Comparison of ENCODE assay signal across 1 cellular context in the genomic region with DNA sequence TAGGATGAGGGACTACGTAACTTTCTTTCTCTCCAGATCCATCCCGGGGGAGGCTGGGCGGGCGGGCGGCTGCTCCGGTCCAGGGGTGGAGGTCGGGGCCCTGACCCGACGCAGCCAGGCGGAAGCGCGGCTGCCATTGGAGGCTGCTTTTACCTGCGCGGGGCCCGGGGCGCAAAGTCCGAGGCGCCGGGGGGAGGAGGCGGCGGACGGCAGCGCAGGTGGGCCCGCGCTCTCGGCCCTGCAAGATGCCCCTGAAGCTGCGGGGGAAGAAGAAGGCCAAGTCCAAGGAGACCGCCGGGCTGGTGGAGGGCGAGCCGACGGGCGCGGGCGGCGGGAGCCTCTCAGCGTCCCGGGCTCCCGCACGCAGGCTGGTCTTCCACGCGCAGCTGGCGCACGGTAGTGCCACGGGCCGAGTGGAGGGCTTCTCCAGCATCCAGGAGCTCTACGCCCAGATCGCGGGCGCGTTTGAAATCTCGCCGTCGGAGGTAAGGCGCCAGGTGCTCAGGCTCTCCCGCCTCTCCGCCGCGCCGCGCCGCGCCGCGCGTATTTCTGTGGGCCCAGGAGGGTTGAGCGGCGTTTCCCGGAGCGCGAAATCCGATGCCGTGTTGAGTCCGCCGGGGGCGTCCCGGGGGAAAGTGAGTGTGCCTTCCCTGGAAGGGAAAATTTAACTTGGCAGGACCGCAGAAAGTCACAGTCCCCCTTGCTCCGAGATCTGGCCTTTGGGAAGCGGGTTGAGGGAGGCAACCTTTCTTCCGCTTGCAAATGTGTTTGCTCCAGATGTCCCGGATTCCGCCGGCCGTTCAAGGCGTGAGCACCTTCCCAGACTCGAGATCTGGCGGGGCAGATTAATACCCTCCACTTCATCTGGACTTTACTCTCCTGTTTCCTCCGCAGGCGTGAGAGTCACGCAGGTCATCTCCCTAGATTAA.
TF ChIP-seq lines count a peak whose summit lies in the region.

A gene with protein sequence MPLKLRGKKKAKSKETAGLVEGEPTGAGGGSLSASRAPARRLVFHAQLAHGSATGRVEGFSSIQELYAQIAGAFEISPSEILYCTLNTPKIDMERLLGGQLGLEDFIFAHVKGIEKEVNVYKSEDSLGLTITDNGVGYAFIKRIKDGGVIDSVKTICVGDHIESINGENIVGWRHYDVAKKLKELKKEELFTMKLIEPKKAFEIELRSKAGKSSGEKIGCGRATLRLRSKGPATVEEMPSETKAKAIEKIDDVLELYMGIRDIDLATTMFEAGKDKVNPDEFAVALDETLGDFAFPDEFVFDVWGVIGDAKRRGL (plus strand): TSS at position 117 of the 929 bp plus-strand sequence. CDS start 129 bp downstream, at position 246.

TF ChIP-seq in HepG2, 621 proteins besides CTCF, POLR2A, EP300 and RAD21 (continued from another document and continues in another):
- TF ChIP-seq, protein P1, sequence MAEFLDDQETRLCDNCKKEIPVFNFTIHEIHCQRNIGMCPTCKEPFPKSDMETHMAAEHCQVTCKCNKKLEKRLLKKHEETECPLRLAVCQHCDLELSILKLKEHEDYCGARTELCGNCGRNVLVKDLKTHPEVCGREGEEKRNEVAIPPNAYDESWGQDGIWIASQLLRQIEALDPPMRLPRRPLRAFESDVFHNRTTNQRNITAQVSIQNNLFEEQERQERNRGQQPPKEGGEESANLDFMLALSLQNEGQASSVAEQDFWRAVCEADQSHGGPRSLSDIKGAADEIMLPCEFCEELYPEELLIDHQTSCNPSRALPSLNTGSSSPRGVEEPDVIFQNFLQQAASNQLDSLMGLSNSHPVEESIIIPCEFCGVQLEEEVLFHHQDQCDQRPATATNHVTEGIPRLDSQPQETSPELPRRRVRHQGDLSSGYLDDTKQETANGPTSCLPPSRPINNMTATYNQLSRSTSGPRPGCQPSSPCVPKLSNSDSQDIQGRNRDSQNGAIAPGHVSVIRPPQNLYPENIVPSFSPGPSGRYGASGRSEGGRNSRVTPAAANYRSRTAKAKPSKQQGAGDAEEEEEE (CRISPR knock-in tag; IDR thresholded peaks at IDR 0.05; ENCODE audit: borderline replicate concordance) = no peak
- TF ChIP-seq ZNF296 (CRISPR knock-in tag; conservative IDR thresholded peaks at IDR 0.05) = no peak
- no peak for TF ChIP-seq SNRNP70 (IDR thresholded peaks at IDR 0.05; ENCODE audit: low read depth, low read length)
- no peak for TF ChIP-seq ZNF235 (CRISPR knock-in tag; IDR thresholded peaks at IDR 0.05; ENCODE audit: borderline replicate concordance)
- TF ChIP-seq ONECUT2 (CRISPR knock-in tag; IDR thresholded peaks at IDR 0.05) = no peak
- no peak for TF ChIP-seq TEAD2 (CRISPR knock-in tag; IDR thresholded peaks at IDR 0.05)
- TF ChIP-seq ZNF782 (CRISPR knock-in tag; IDR thresholded peaks at IDR 0.05; ENCODE audit: borderline replicate concordance) = peak; percentile 72; the same call in 1 of the 2 replicates
- TF ChIP-seq TBP (CRISPR knock-in tag; IDR thresholded peaks at IDR 0.05) = no peak
- TF ChIP-seq IRX3 (CRISPR knock-in tag; IDR thresholded peaks at IDR 0.05; ENCODE audit: borderline replicate concordance, low read depth) = no peak
- no peak for TF ChIP-seq TCF12 (IDR thresholded peaks at IDR 0.05)
- TF ChIP-seq TCF12 (CRISPR knock-in tag; IDR thresholded peaks at IDR 0.05) = no peak
- no peak for TF ChIP-seq ZNF12 (CRISPR knock-in tag; IDR thresholded peaks at IDR 0.05)
- TF ChIP-seq ZNF670 (CRISPR knock-in tag; IDR thresholded peaks at IDR 0.05; ENCODE audit: borderline replicate concordance) = no peak
- peak; percentile 59; the same call in 1 of the 2 replicates for TF ChIP-seq ERF (CRISPR knock-in tag; IDR thresholded peaks at IDR 0.05)
- no peak for TF ChIP-seq MLLT10 (CRISPR knock-in tag; IDR thresholded peaks at IDR 0.05)
- TF ChIP-seq, protein P2, sequence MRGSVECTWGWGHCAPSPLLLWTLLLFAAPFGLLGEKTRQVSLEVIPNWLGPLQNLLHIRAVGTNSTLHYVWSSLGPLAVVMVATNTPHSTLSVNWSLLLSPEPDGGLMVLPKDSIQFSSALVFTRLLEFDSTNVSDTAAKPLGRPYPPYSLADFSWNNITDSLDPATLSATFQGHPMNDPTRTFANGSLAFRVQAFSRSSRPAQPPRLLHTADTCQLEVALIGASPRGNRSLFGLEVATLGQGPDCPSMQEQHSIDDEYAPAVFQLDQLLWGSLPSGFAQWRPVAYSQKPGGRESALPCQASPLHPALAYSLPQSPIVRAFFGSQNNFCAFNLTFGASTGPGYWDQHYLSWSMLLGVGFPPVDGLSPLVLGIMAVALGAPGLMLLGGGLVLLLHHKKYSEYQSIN (CRISPR knock-in tag; IDR thresholded peaks at IDR 0.05; ENCODE audit: borderline replicate concordance) = no peak
- TF ChIP-seq HOXA5 (CRISPR knock-in tag; IDR thresholded peaks at IDR 0.05) = peak; percentile 28; the same call in 1 of the 2 replicates
- no peak for TF ChIP-seq ZSCAN31 (CRISPR knock-in tag; IDR thresholded peaks at IDR 0.05; ENCODE audit: low read depth)
- TF ChIP-seq HHEX (CRISPR knock-in tag; IDR thresholded peaks at IDR 0.05) = no peak
- TF ChIP-seq, protein P3, sequence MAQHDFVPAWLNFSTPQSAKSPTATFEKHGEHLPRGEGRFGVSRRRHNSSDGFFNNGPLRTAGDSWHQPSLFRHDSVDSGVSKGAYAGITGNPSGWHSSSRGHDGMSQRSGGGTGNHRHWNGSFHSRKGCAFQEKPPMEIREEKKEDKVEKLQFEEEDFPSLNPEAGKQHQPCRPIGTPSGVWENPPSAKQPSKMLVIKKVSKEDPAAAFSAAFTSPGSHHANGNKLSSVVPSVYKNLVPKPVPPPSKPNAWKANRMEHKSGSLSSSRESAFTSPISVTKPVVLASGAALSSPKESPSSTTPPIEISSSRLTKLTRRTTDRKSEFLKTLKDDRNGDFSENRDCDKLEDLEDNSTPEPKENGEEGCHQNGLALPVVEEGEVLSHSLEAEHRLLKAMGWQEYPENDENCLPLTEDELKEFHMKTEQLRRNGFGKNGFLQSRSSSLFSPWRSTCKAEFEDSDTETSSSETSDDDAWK (CRISPR knock-in tag; IDR thresholded peaks at IDR 0.05) = no peak
- peak; percentile 94 for TF ChIP-seq ZNF777 (CRISPR knock-in tag; IDR thresholded peaks at IDR 0.05)
- TF ChIP-seq NFATC3 (CRISPR knock-in tag; IDR thresholded peaks at IDR 0.05) = no peak
- TF ChIP-seq, protein P4, sequence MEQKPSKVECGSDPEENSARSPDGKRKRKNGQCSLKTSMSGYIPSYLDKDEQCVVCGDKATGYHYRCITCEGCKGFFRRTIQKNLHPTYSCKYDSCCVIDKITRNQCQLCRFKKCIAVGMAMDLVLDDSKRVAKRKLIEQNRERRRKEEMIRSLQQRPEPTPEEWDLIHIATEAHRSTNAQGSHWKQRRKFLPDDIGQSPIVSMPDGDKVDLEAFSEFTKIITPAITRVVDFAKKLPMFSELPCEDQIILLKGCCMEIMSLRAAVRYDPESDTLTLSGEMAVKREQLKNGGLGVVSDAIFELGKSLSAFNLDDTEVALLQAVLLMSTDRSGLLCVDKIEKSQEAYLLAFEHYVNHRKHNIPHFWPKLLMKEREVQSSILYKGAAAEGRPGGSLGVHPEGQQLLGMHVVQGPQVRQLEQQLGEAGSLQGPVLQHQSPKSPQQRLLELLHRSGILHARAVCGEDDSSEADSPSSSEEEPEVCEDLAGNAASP (CRISPR knock-in tag; IDR thresholded peaks at IDR 0.05; ENCODE audit: borderline replicate concordance) = peak; percentile 64
- TF ChIP-seq ZNF883 (CRISPR knock-in tag; IDR thresholded peaks at IDR 0.05; ENCODE audit: not compliant biosample characterization) = peak; percentile 85
- TF ChIP-seq, protein P5, sequence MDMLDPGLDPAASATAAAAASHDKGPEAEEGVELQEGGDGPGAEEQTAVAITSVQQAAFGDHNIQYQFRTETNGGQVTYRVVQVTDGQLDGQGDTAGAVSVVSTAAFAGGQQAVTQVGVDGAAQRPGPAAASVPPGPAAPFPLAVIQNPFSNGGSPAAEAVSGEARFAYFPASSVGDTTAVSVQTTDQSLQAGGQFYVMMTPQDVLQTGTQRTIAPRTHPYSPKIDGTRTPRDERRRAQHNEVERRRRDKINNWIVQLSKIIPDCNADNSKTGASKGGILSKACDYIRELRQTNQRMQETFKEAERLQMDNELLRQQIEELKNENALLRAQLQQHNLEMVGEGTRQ (IDR thresholded peaks at IDR 0.05; ENCODE audit: low read depth, low read length) = no peak
- TF ChIP-seq, protein P5 (CRISPR knock-in tag; IDR thresholded peaks at IDR 0.05; ENCODE audit: borderline replicate concordance) = no peak
- TF ChIP-seq IKZF1 (IDR thresholded peaks at IDR 0.05) = no peak
- peak; percentile 66 for TF ChIP-seq KAT8 (CRISPR knock-in tag; IDR thresholded peaks at IDR 0.05)
- no peak for TF ChIP-seq PLRG1 (conservative IDR thresholded peaks at IDR 0.05)
- TF ChIP-seq IKZF4 (CRISPR knock-in tag; IDR thresholded peaks at IDR 0.05; ENCODE audit: borderline replicate concordance, low read depth, not compliant biosample characterization) = no peak
- peak; percentile 59 for TF ChIP-seq BCL6 (CRISPR knock-in tag; IDR thresholded peaks at IDR 0.05)
- TF ChIP-seq, protein P6, sequence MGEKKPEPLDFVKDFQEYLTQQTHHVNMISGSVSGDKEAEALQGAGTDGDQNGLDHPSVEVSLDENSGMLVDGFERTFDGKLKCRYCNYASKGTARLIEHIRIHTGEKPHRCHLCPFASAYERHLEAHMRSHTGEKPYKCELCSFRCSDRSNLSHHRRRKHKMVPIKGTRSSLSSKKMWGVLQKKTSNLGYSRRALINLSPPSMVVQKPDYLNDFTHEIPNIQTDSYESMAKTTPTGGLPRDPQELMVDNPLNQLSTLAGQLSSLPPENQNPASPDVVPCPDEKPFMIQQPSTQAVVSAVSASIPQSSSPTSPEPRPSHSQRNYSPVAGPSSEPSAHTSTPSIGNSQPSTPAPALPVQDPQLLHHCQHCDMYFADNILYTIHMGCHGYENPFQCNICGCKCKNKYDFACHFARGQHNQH (CRISPR knock-in tag; IDR thresholded peaks at IDR 0.05) = no peak; the same call in 1 of the 2 replicates
- TF ChIP-seq ZNF143 (CRISPR knock-in tag; IDR thresholded peaks at IDR 0.05) = no peak
- TF ChIP-seq EZH2 (conservative IDR thresholded peaks at IDR 0.05; ENCODE audit: low read depth, low read length) = no peak
- TF ChIP-seq MTA3 (CRISPR knock-in tag; IDR thresholded peaks at IDR 0.05) = no peak
- TF ChIP-seq, protein P7, sequence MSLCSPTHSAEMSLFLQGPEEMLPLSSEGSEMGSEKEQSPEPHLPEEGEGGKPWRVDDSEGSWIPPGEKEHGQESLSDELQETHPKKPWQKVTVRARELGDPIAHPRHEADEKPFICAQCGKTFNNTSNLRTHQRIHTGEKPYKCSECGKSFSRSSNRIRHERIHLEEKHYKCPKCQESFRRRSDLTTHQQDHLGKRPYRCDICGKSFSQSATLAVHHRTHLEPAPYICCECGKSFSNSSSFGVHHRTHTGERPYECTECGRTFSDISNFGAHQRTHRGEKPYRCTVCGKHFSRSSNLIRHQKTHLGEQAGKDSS (CRISPR knock-in tag; IDR thresholded peaks at IDR 0.05; ENCODE audit: borderline replicate concordance, low read depth) = peak; percentile 61; the same call in 1 of the 2 replicates
- peak; percentile 25; the same call in 1 of the 2 replicates for TF ChIP-seq RFXAP (CRISPR knock-in tag; IDR thresholded peaks at IDR 0.05; ENCODE audit: borderline replicate concordance)
- TF ChIP-seq, protein P8, sequence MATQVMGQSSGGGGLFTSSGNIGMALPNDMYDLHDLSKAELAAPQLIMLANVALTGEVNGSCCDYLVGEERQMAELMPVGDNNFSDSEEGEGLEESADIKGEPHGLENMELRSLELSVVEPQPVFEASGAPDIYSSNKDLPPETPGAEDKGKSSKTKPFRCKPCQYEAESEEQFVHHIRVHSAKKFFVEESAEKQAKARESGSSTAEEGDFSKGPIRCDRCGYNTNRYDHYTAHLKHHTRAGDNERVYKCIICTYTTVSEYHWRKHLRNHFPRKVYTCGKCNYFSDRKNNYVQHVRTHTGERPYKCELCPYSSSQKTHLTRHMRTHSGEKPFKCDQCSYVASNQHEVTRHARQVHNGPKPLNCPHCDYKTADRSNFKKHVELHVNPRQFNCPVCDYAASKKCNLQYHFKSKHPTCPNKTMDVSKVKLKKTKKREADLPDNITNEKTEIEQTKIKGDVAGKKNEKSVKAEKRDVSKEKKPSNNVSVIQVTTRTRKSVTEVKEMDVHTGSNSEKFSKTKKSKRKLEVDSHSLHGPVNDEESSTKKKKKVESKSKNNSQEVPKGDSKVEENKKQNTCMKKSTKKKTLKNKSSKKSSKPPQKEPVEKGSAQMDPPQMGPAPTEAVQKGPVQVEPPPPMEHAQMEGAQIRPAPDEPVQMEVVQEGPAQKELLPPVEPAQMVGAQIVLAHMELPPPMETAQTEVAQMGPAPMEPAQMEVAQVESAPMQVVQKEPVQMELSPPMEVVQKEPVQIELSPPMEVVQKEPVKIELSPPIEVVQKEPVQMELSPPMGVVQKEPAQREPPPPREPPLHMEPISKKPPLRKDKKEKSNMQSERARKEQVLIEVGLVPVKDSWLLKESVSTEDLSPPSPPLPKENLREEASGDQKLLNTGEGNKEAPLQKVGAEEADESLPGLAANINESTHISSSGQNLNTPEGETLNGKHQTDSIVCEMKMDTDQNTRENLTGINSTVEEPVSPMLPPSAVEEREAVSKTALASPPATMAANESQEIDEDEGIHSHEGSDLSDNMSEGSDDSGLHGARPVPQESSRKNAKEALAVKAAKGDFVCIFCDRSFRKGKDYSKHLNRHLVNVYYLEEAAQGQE (IDR thresholded peaks at IDR 0.05; ENCODE audit: borderline replicate concordance in 1 of 2, low read depth in 1 of 2, low read length in 2 of 2) = peak in 1 of 2 experiments; percentile 39; a peak in 1 of 4 replicates
- TF ChIP-seq ZNF10 (CRISPR knock-in tag; IDR thresholded peaks at IDR 0.05; ENCODE audit: borderline replicate concordance, low read depth) = no peak
- TF ChIP-seq SETDB1 (CRISPR knock-in tag; IDR thresholded peaks at IDR 0.05; ENCODE audit: borderline replicate concordance) = no peak
- 0 out of 2 replicates have a peak, but pooled peaks have one; percentile 25 for TF ChIP-seq ZNF543 (CRISPR knock-in tag; IDR thresholded peaks at IDR 0.05)
- TF ChIP-seq ZNF605 (CRISPR knock-in tag; IDR thresholded peaks at IDR 0.05) = peak; percentile 52; the same call in 1 of the 2 replicates
- no peak for TF ChIP-seq ZFYVE20 (CRISPR knock-in tag; IDR thresholded peaks at IDR 0.05; ENCODE audit: borderline replicate concordance, low read depth)
- TF ChIP-seq, protein P9, sequence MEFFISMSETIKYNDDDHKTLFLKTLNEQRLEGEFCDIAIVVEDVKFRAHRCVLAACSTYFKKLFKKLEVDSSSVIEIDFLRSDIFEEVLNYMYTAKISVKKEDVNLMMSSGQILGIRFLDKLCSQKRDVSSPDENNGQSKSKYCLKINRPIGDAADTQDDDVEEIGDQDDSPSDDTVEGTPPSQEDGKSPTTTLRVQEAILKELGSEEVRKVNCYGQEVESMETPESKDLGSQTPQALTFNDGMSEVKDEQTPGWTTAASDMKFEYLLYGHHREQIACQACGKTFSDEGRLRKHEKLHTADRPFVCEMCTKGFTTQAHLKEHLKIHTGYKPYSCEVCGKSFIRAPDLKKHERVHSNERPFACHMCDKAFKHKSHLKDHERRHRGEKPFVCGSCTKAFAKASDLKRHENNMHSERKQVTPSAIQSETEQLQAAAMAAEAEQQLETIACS (CRISPR knock-in tag; IDR thresholded peaks at IDR 0.05) = no peak
